Comparison of ENCODE assay signal across 9 cellular contexts in genomic region chr3:40523781-40524180, GRCh38. TPM values are rescaled to one million over a fixed set of nuclear protein-coding genes. Genes with fewer than 3 reads are reported as not detected.
DNase-seq lines count a peak whose midpoint lies in the region; ATAC-seq and TF ChIP-seq lines count a peak whose summit lies in the region.
"Had no signal": no experiment of that assay in that cellular context is flagged by ENCODE, and none has a peak within 500 bp of the region (broad histone marks: within the 10 kb centered on the region; RNA-seq: fewer than 3 reads in every experiment).

No MANE protein-coding gene starts in this region.

- H3K18ac ChIP-seq in H9 (ENCODE audit: insufficient read length, low read depth, low read length) = peak overlapping the region; percentile 62

- no peak overlapping the region for H3K23ac ChIP-seq in H9 (ENCODE audit: insufficient read length, low read depth, low read length)

- no peaks in the 10 kb centered on the region for H4K20me1 ChIP-seq in H9 (ENCODE audit: control insufficient read depth, insufficient read depth, insufficient read length)

- H2BK15ac ChIP-seq in H9 (ENCODE audit: low read depth, low read length) = no peak overlapping the region

- H2AFZ ChIP-seq in H9 (ENCODE audit: low read length) = no peak overlapping the region

- DNase-seq in H9 (no peak), Peyer's patch (no peak), sigmoid colon (no peak), MV-4-11 (lab: John Stamatoyannopoulos, UW) (no peak), coronary artery (ENCODE audit: low spot score) (no peak), cortex of kidney (lab: John Stamatoyannopoulos, UW) (no peak)
- DNase-seq in stimulated activated CD4-positive, alpha-beta T cell treated with anti-CD3 and anti-CD28 coated beads, Interleukin-2, amount 100 ng/mL, for 48 hours = no peak
- DNase-seq: activated gamma-delta T cell had no signal

- no CpG with 5 or more reads among the region's 2 CpGs for WGBS in H9 (ENCODE audit: extremely low coverage, insufficient read length, low lambda C conversion rate)
- WGBS in gastroesophageal sphincter (ENCODE audit: low coverage in 1 of 2), 2 donors = 24 to 42% methylated on average over 2 of the region's 2 CpGs
- WGBS in sigmoid colon, 2 donors = 74 to 76% methylated on average over 2 of the region's 2 CpGs

- peaks cover 12 to 18% of the 10 kb centered on the region in 2 experiments for H3K4me1 Mint-ChIP-seq in H9

- TF ChIP-seq EP300 in gastroesophageal sphincter (IDR thresholded peaks at IDR 0.05) (no peak), sigmoid colon (IDR thresholded peaks at IDR 0.05) (no peak)

- intact Hi-C loops in sigmoid colon (cut with DNase I) = loop anchor here (2.0 to 5.0 kb wide), 3 partner anchors 17 to 213 kb away; partner anchors contain the start of genes RPL14 and ZNF620

- H2AK5ac ChIP-seq in H9 (ENCODE audit: insufficient read length, low read length) = no peak overlapping the region

- H3K9me3 ChIP-seq in H9 (ENCODE audit: control insufficient read depth, low read depth, low read length) (no peaks in the 10 kb centered on the region), Peyer's patch (no peaks in the 10 kb centered on the region), gastroesophageal sphincter (no peaks in the 10 kb centered on the region), sigmoid colon (no peaks in the 10 kb centered on the region)

- H4K91ac ChIP-seq in H9 (ENCODE audit: insufficient read length, low read depth, low read length) = no peak overlapping the region

- H3K56ac ChIP-seq in H9 (ENCODE audit: insufficient read length, low read depth, low read length) = no peak overlapping the region

- H3K4me1 ChIP-seq in H9 (ENCODE audit: insufficient read depth, low read length) (no peaks in the 10 kb centered on the region), Peyer's patch (peaks cover 0 to 9% (median 0%) of the 10 kb centered on the region in 4 donors), gastroesophageal sphincter (peaks cover 0 to 35% (median 0%) of the 10 kb centered on the region in 3 donors), sigmoid colon (peaks cover 0 to 24% (median 10%) of the 10 kb centered on the region in 4 donors)

- H3K4me2 ChIP-seq in H9 (ENCODE audit: insufficient read depth, insufficient read length, low read length) = peak overlapping the region; percentile 74

- no peak overlapping the region for H2BK20ac ChIP-seq in H9 (ENCODE audit: low read depth, low read length, poor library complexity, severe bottlenecking)

- ATAC-seq in gastroesophageal sphincter = no peak

- H3K4ac ChIP-seq in H9 (ENCODE audit: low read depth, low read length) = no peak overlapping the region

- H3K27ac ChIP-seq in H9 (ENCODE audit: insufficient read length, low read depth, low read length) (no peak overlapping the region), Peyer's patch (peak overlapping the region in 3 of 4 donors; percentile 84 to 87 (median 86)), gastroesophageal sphincter (peak overlapping the region; percentile 84 to 93 (median 93)), sigmoid colon (peak overlapping the region; percentile 79 to 91 (median 86)), coronary artery (peak overlapping the region in 1 of 2 donors; percentile 89)

- H3K79me1 ChIP-seq in H9 (ENCODE audit: insufficient read depth, low read depth, low read length, poor library complexity, severe bottlenecking) = peaks cover 2% of the 10 kb centered on the region

- H2BK5ac ChIP-seq in H9 (ENCODE audit: insufficient read length, low read length) = no peak overlapping the region

- no peak overlapping the region for H3K14ac ChIP-seq in H9 (ENCODE audit: insufficient read depth, low read length)

- peak overlapping the region; percentile 92 to 97 for H3K4me3 Mint-ChIP-seq in H9

- H3K27me3 Mint-ChIP-seq in H9 (ENCODE audit: low read depth) = no peaks in the 10 kb centered on the region

- no peak overlapping the region for H2BK120ac ChIP-seq in H9 (ENCODE audit: low read depth, low read length, poor library complexity, severe bottlenecking)

- peak overlapping the region; percentile 61 for H3T11ph ChIP-seq in H9 (ENCODE audit: low read length)

- H3K9me3 Mint-ChIP-seq in H9 = peaks cover under 1 to 1% of the 10 kb centered on the region in 2 experiments; a peak in 3 of 5 replicates

- no peak overlapping the region for H2BK12ac ChIP-seq in H9 (ENCODE audit: insufficient read length, low read depth, low read length)

- peaks cover 17 to 29% (median 26%) of the 10 kb centered on the region in 3 experiments for H3K36me3 Mint-ChIP-seq in H9 (ENCODE audit: insufficient read depth in 1 of 3, low read depth in 3 of 3)

- TF ChIP-seq CTCF in H9 (conservative IDR thresholded peaks at IDR 0.05) (no peak), Peyer's patch (IDR thresholded peaks at IDR 0.05) (no peak), gastroesophageal sphincter (IDR thresholded peaks at IDR 0.05) (no peak), sigmoid colon (IDR thresholded peaks at IDR 0.05) (no peak), coronary artery (IDR thresholded peaks at IDR 0.05) (no peak)

- peak overlapping the region in 2 of 3 experiments; percentile 7 to 97; a peak in 4 of 7 replicates for H3K27ac Mint-ChIP-seq in H9

- H3K23me2 ChIP-seq in H9 (ENCODE audit: insufficient read length, low read depth, low read length, poor library complexity, severe bottlenecking) = peaks cover 11% of the 10 kb centered on the region

- H4K5ac ChIP-seq in H9 (ENCODE audit: insufficient read length, low read depth, low read length) = no peak overlapping the region

- H4K8ac ChIP-seq in H9 (replicated peaks; ENCODE audit: insufficient read length, low read depth, low read length) = peak overlapping the region; percentile 54

- H3K36me3 ChIP-seq in Peyer's patch (peaks cover 0 to 24% (median 0%) of the 10 kb centered on the region in 3 donors), gastroesophageal sphincter (peaks cover 0 to 26% of the 10 kb centered on the region in 2 donors), sigmoid colon (peaks cover 0 to 21% (median 3%) of the 10 kb centered on the region in 4 donors)

- H3K4me3 ChIP-seq in Peyer's patch = no peak overlapping the region
- peak overlapping the region in 1 of 2 donors; percentile 73 for H3K4me3 ChIP-seq in gastroesophageal sphincter
- H3K4me3 ChIP-seq in sigmoid colon = no peak overlapping the region
- H3K4me3 ChIP-seq in coronary artery = no peak overlapping the region

- H3K9ac ChIP-seq in H9 (ENCODE audit: extremely low read depth, insufficient read length, low read length) = peak overlapping the region; percentile 30

- no peaks in the 10 kb centered on the region for H3K27me3 ChIP-seq in H9 (ENCODE audit: insufficient read depth, low read length)
- H3K27me3 ChIP-seq in Peyer's patch = no peaks in the 10 kb centered on the region
- H3K27me3 ChIP-seq in gastroesophageal sphincter = no peaks in the 10 kb centered on the region
- no peaks in the 10 kb centered on the region for H3K27me3 ChIP-seq in sigmoid colon

- no peak for TF ChIP-seq POLR2A in Peyer's patch (IDR thresholded peaks at IDR 0.05)
- no peak for TF ChIP-seq POLR2A in gastroesophageal sphincter (IDR thresholded peaks at IDR 0.05)
- TF ChIP-seq POLR2A in sigmoid colon (IDR thresholded peaks at IDR 0.05) = no peak

- no peaks in the 10 kb centered on the region for H3K79me2 ChIP-seq in H9 (ENCODE audit: insufficient read depth, low read length)

RNA-seq across cellular contexts. Expression of gene ZNF621, which starts 1.0 kb away (rescaled TPM):
- total RNA-seq in H9 (2021) (22.9 and 23.8 TPM in 2 replicates), Peyer's patch (10 to 100 TPM; 13.3 to 50.3 (median 30.3) TPM), gastroesophageal sphincter (10 to 100 TPM; 10.9 to 28.3 (median 18.6) TPM), sigmoid colon (10 to 100 TPM; 13.2 to 19.9 (median 17.2) TPM)
- polyA plus RNA-seq in sigmoid colon = 10 to 100 TPM in 1 of 3 donors, 1 to 10 TPM in 2; 4.6 to 10.9 (median 4.8) TPM

RNA-seq across cellular contexts. Expression of gene ZNF620, which starts 17.9 kb away (rescaled TPM):
- 27.1 and 27.5 TPM in 2 replicates for total RNA-seq in H9 (2021)
- total RNA-seq in Peyer's patch = 1 to 10 TPM; 4.4 to 6.7 (median 5.6) TPM
- total RNA-seq in gastroesophageal sphincter = 1 to 10 TPM; 3.4 to 7.0 (median 4.7) TPM
- total RNA-seq in sigmoid colon = 1 to 10 TPM; 1.4 to 7.3 (median 4.1) TPM
- polyA plus RNA-seq in sigmoid colon = 1 to 10 TPM; 1.8 to 2.1 (median 2.0) TPM

RNA-seq across cellular contexts. Expression of gene ZNF619, which starts 46.9 kb away (rescaled TPM):
- total RNA-seq in H9 (2021) (4.3 and 4.8 TPM in 2 replicates), Peyer's patch (10 to 100 TPM in 3 of 4 donors, 1 to 10 TPM in 1; 5.1 to 14.9 (median 12.8) TPM), gastroesophageal sphincter (1 to 10 TPM; 4.6 to 7.9 (median 5.3) TPM), sigmoid colon (1 to 10 TPM; 3.4 to 5.1 (median 4.5) TPM)
- polyA plus RNA-seq in sigmoid colon = 1 to 10 TPM; 1.2 to 2.6 (median 1.6) TPM
